ENCODE assay signal across 16 cellular contexts in the genomic region with DNA sequence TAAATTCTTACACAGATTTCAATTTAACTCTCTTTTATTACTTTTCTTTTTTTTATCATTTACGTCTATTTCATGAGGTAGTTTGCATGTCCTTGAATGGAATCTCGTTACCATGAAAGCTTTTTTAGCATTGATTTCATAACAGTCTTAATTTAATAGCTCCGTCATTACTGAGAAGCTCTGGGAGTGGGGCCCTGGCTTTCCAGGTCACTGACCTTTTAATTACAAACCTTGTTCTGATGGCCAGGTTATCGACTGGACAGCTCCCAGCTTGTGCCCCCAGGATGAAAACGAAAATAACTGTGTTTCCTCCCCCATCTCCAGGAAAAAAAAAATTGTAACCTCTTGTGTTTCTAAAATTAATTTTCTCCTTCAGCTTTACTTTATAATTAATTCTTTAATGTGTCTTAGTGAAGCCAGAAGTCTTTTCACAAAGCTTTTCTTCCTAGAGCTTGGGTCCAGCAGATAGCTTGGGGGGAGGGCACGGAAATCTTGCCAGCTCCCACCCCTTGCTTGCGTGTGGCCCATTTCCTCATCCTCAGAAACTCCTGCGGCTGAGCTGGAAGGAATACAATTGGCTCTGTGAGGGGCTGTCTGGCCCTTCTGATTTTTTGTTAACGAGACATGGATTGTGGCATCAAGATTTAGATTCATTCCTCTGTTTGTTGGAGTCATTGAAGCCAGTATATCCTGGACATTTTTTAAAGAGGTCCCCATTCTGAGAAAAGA.
DNase-seq lines count a peak whose midpoint lies in the region; ATAC-seq lines count a peak whose summit lies in the region.
"Had no signal": no experiment of that assay in that cellular context is flagged by ENCODE, and none has a peak within 500 bp of the region (broad histone marks: within the 10 kb centered on the region; RNA-seq: fewer than 3 reads in every experiment).

No MANE protein-coding gene starts in this region.

- no peaks in the 10 kb centered on the region for H3K9me3 Mint-ChIP-seq in CD8-positive, alpha-beta memory T cell
- H3K9me3 Mint-ChIP-seq in T-cell = no peaks in the 10 kb centered on the region
- H3K9me3 Mint-ChIP-seq: activated naive CD8-positive, alpha-beta T cell treated with anti-CD3 and anti-CD28 coated beads, Interleukin-2, amount 10 ng/mL, durations not matched to agents 7 days and 5 days had no signal

- peak overlapping the region; percentile 67 for H3K27ac ChIP-seq in stomach smooth muscle (ENCODE audit: low read length)
- H3K27ac ChIP-seq in CD8-positive, alpha-beta memory T cell (ENCODE audit: low read depth, low read length) = no peak overlapping the region
- H3K27ac ChIP-seq: foreskin keratinocyte, WERI-Rb-1 had no signal

- peak overlapping the region in 2 of 8 donors; percentile 13 to 75 for H3K27ac Mint-ChIP-seq in CD8-positive, alpha-beta memory T cell
- H3K27ac Mint-ChIP-seq in T-cell = no peak overlapping the region
- H3K27ac Mint-ChIP-seq: activated naive CD8-positive, alpha-beta T cell treated with anti-CD3 and anti-CD28 coated beads, Interleukin-2, amount 10 ng/mL, durations not matched to agents 7 days and 5 days had no signal

- no peaks in the 10 kb centered on the region for H3K27me3 ChIP-seq in endocrine pancreas (ENCODE audit: control insufficient read depth, insufficient read depth, low read length)
- no peaks in the 10 kb centered on the region for H3K27me3 ChIP-seq in stomach smooth muscle (ENCODE audit: control insufficient read depth in 1 of 2, insufficient read depth in 2 of 2, low read length in 2 of 2)
- H3K27me3 ChIP-seq in CD8-positive, alpha-beta memory T cell (ENCODE audit: insufficient read depth, low read length, poor library complexity, severe bottlenecking) = no peaks in the 10 kb centered on the region
- H3K27me3 ChIP-seq: foreskin keratinocyte had no signal

- H3K4me3 ChIP-seq in endocrine pancreas (ENCODE audit: control insufficient read depth, insufficient read depth, low read length) (peak overlapping the region; percentile 1), stomach smooth muscle (ENCODE audit: low read length in 2 of 2) (peak overlapping the region in 1 of 2 donors; percentile 40)
- no peak overlapping the region for H3K4me3 ChIP-seq in CD8-positive, alpha-beta memory T cell (ENCODE audit: low read length)
- H3K4me3 ChIP-seq: HAP-1 had no signal

- no peak overlapping the region for H3K4me3 Mint-ChIP-seq in CD8-positive, alpha-beta memory T cell
- no peak overlapping the region for H3K4me3 Mint-ChIP-seq in T-cell
- H3K4me3 Mint-ChIP-seq: activated naive CD8-positive, alpha-beta T cell treated with anti-CD3 and anti-CD28 coated beads, Interleukin-2, amount 10 ng/mL, durations not matched to agents 7 days and 5 days had no signal

- DNase-seq in NCI-H510A treated with DMSO at 0.1 percent for 48 hours (lab: John Stamatoyannopoulos, UW) = peak; percentile 90
- DNase-seq in NCI-H510A (lab: John Stamatoyannopoulos, UW) = no peak
- peak; percentile 22 for DNase-seq in iris pigment epithelial cell (ENCODE audit: low read depth)
- no peak for DNase-seq in CD8-positive, alpha-beta memory T cell
- DNase-seq in T-cell = no peak
- DNase-seq: activated CD8-positive, alpha-beta memory T cell treated with anti-CD3 and anti-CD28 coated beads, Interleukin-2, amount 50 U/mL, for 48 hours; activated naive CD8-positive, alpha-beta T cell treated with anti-CD3 and anti-CD28 coated beads, Interleukin-2, amount 10 ng/mL, durations not matched to agents 7 days and 5 days; cortex of kidney; foreskin keratinocyte; GF-D8; stimulated activated CD4-positive, alpha-beta T cell treated with anti-CD3 and anti-CD28 coated beads, Interleukin-12 subunit alpha, Interleukin-12 subunit beta, amount 100 ng/mL, for 4 hours; WERI-Rb-1 had no signal

- POLR2A ChIA-PET in CD8-positive, alpha-beta memory T cell (lab: Charles Lee) = no interaction called here
- POLR2A ChIA-PET in T-cell (lab: Charles Lee) = interaction anchor here in 1 of 2 donors (0.6 kb wide), 1 partner anchor 1264 kb away, joined by 3 read pairs; no protein-coding TSS in a partner anchor

- H3K36me3 Mint-ChIP-seq in CD8-positive, alpha-beta memory T cell = peaks cover 0 to 64% (median 16%) of the 10 kb centered on the region in 3 donors
- peaks cover 42% of the 10 kb centered on the region for H3K36me3 Mint-ChIP-seq in T-cell

- H3K4me1 ChIP-seq in endocrine pancreas (ENCODE audit: control insufficient read depth, insufficient read depth, low read length) = no peaks in the 10 kb centered on the region
- H3K4me1 ChIP-seq in stomach smooth muscle (ENCODE audit: control insufficient read depth, insufficient read depth, low read length) = peaks cover 25% of the 10 kb centered on the region
- H3K4me1 ChIP-seq in CD8-positive, alpha-beta memory T cell (ENCODE audit: insufficient read depth, low read length) = peaks cover 21% of the 10 kb centered on the region
- H3K4me1 ChIP-seq: HAP-1 had no signal

- peaks cover 33 to 53% (median 43%) of the 10 kb centered on the region in 3 donors for H3K4me1 Mint-ChIP-seq in CD8-positive, alpha-beta memory T cell
- peaks cover 31 to 37% (median 36%) of the 10 kb centered on the region in 3 donors for H3K4me1 Mint-ChIP-seq in T-cell

- ATAC-seq in GM21390 (IDR thresholded peaks at IDR 0.05; ENCODE audit: unreplicated experiment) (no peak), T-cell (replicated peaks in 1 of 4) (no peak)
- ATAC-seq: foreskin keratinocyte had no signal

- no peaks in the 10 kb centered on the region for H3K9me3 ChIP-seq in endocrine pancreas (ENCODE audit: control insufficient read depth, low read length)
- no peaks in the 10 kb centered on the region for H3K9me3 ChIP-seq in stomach smooth muscle (ENCODE audit: control insufficient read depth in 2 of 2, low read length in 2 of 2)
- H3K9me3 ChIP-seq in CD8-positive, alpha-beta memory T cell (ENCODE audit: low read length) = no peaks in the 10 kb centered on the region
- H3K9me3 ChIP-seq: HAP-1 had no signal

- no peaks in the 10 kb centered on the region for H3K27me3 Mint-ChIP-seq in CD8-positive, alpha-beta memory T cell
- no peaks in the 10 kb centered on the region for H3K27me3 Mint-ChIP-seq in T-cell
- H3K27me3 Mint-ChIP-seq: activated naive CD8-positive, alpha-beta T cell treated with anti-CD3 and anti-CD28 coated beads, Interleukin-2, amount 10 ng/mL, durations not matched to agents 7 days and 5 days had no signal

- H3K36me3 ChIP-seq in endocrine pancreas (ENCODE audit: control insufficient read depth, insufficient read depth, low read length) = no peaks in the 10 kb centered on the region
- peaks cover 0 to 3% of the 10 kb centered on the region in 2 donors for H3K36me3 ChIP-seq in stomach smooth muscle (ENCODE audit: control insufficient read depth in 2 of 2, insufficient read depth in 2 of 2, low read length in 2 of 2)
- H3K36me3 ChIP-seq in CD8-positive, alpha-beta memory T cell (ENCODE audit: insufficient read depth, low read length) = peaks cover 18% of the 10 kb centered on the region

- CTCF ChIA-PET in CD8-positive, alpha-beta memory T cell (lab: Charles Lee) = no interaction called here
- CTCF ChIA-PET in T-cell (lab: Charles Lee) = interaction anchor here in 1 of 2 donors (0.6 kb wide), 1 partner anchor 103 kb away, joined by 3 read pairs; no protein-coding TSS in a partner anchor

- H3K9ac ChIP-seq in endocrine pancreas (ENCODE audit: control insufficient read depth, insufficient read depth, low read length) = no peak overlapping the region
- H3K9ac ChIP-seq in stomach smooth muscle (ENCODE audit: low read length in 2 of 2) = no peak overlapping the region

Comparison
In these comparisons a context has a peak if more than half of its experiments do, and no peak if none do; other contexts are left out.
1. DNase-seq: peak in NCI-H510A treated with DMSO at 0.1 percent for 48 hours (single experiment) and iris pigment epithelial cell (single experiment); none in NCI-H510A (single experiment), CD8-positive, alpha-beta memory T cell (0 of 5) and T-cell (0 of 34).